In the genomic region with DNA sequence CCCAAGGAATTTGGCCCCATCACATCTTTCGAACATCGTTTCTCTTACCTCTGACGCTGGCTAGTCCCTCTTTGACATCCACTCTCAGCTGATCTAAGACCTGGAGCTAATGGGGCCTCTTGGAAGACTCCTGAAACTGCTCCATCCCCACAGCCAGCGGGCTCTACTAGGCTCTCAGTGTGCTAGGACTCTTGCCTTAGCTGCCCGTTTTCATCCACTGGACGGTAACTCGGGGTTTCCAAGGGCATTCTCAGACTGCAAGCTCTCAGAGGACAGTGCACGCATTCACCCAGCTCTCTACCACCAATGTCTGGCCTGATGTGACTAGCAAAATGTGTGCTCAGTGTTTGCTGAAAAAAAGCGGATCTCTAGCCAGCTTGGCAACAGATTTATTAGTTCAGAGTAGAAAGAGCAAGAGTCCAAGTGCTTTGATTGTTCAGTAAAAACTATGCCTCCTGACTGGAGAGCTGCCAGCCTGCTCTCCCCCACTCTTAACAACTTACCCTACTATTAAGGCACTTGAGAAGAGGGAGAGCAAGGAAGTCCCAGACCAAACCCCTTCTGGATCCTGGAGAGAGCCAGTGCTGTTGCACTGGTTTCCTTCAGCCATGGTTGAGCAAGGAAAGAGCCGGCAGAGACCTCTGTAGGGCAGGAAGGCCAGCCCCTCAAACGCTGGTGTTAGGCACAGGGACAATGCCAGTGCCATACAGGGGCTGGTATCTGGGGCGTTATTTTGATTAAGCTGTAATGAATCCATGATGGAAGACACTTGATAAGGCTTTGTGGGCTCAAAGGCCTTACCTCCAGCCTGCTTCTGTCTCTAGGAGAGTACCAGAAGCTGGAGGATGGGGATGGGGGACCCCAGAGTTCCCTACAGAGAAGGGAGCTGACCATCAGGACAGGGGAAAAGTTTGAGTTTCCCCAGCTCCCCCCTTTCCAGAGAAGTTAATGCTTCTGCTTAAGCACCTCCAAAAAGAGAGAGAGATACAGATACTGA, we compare ENCODE assay signal across 8 cellular contexts. TPM values are rescaled to one million over a fixed set of nuclear protein-coding genes. Genes with fewer than 3 reads are reported as not detected.
A peak's percentile ranks its signal among the peaks of the same experiment; 100 is the strongest.
DNase-seq lines count a peak whose midpoint lies in the region; ATAC-seq and TF ChIP-seq lines count a peak whose summit lies in the region.

No MANE protein-coding gene starts in this region.

- peaks cover 41 to 59% of the 10 kb centered on the region in 2 donors for H3K4me1 Mint-ChIP-seq in natural killer cell treated with Interleukin-12 subunit alpha and Interleukin-12 subunit beta and Interleukin-15 and Interleukin-18, amount 100 ng/mL, for 72 hours (ENCODE audit: low read depth in 2 of 2)

- intact Hi-C loops in dorsolateral prefrontal cortex (cut with DNase I), result loop anchor here (5.0 kb wide), 1 partner anchor 36 kb away; the partner anchor contains the start of gene PCNX3 (in 2 of the 2)

- ATAC-seq in natural killer cell treated with Interleukin-12 subunit alpha and Interleukin-12 subunit beta and Interleukin-15 and Interleukin-18, amount 100 ng/mL, for 72 hours, result no peak
- ATAC-seq in HG03039 (IDR thresholded peaks at IDR 0.05; ENCODE audit: unreplicated experiment), result no peak

- no peak for TF ChIP-seq CTCF in dorsolateral prefrontal cortex (IDR thresholded peaks at IDR 0.05 in 54 of 56, conservative IDR thresholded peaks at IDR 0.05 in 2 of 56; ENCODE audit: low read depth in 1 of 56, partially characterized antibody in 56 of 56)

- no peaks in the 10 kb centered on the region for H3K9me3 Mint-ChIP-seq in natural killer cell treated with Interleukin-12 subunit alpha and Interleukin-12 subunit beta and Interleukin-15 and Interleukin-18, amount 100 ng/mL, for 72 hours

- H3K27ac Mint-ChIP-seq in natural killer cell treated with Interleukin-12 subunit alpha and Interleukin-12 subunit beta and Interleukin-15 and Interleukin-18, amount 100 ng/mL, for 72 hours, result peak overlapping the region; percentile 84 to 89

- H3K4me3 ChIP-seq in dorsolateral prefrontal cortex, result peak overlapping the region; percentile 34 to 79 (median 65)

- H3K4me3 Mint-ChIP-seq in natural killer cell treated with Interleukin-12 subunit alpha and Interleukin-12 subunit beta and Interleukin-15 and Interleukin-18, amount 100 ng/mL, for 72 hours, result peak overlapping the region; percentile 85

- H3K27me3 ChIP-seq in dorsolateral prefrontal cortex, result no peaks in the 10 kb centered on the region

- H3K27me3 Mint-ChIP-seq in natural killer cell treated with Interleukin-12 subunit alpha and Interleukin-12 subunit beta and Interleukin-15 and Interleukin-18, amount 100 ng/mL, for 72 hours, result no peaks in the 10 kb centered on the region

- H3K36me3 Mint-ChIP-seq in natural killer cell treated with Interleukin-12 subunit alpha and Interleukin-12 subunit beta and Interleukin-15 and Interleukin-18, amount 100 ng/mL, for 72 hours, result peaks cover 11% of the 10 kb centered on the region

- DNase-seq in DMS153 treated with DMSO at 0.1 percent for 48 hours (lab: John Stamatoyannopoulos, UW; ENCODE audit: unreplicated experiment) (peak; percentile 22), DMS153 (lab: John Stamatoyannopoulos, UW) (no peak), NCI-H2227 (lab: John Stamatoyannopoulos, UW; ENCODE audit: unreplicated experiment) (peak; percentile 82), dorsolateral prefrontal cortex (peak in 2 of 10 donors; percentile 25 to 29), NCI-H187 treated with DMSO at 0.1 percent for 48 hours (lab: John Stamatoyannopoulos, UW) (no peak), DMS 273 (lab: John Stamatoyannopoulos, UW; ENCODE audit: unreplicated experiment) (no peak)
- DNase-seq in natural killer cell treated with Interleukin-12 subunit alpha and Interleukin-12 subunit beta and Interleukin-15 and Interleukin-18, amount 100 ng/mL, for 72 hours (ENCODE audit: low spot score), result no peak

- peak overlapping the region; percentile 85 to 99 (median 96) for H3K27ac ChIP-seq in dorsolateral prefrontal cortex

RNA-seq across cellular contexts. Expression of gene RELA, which starts 9.2 kb away (rescaled TPM):
- total RNA-seq in dorsolateral prefrontal cortex, result 10 to 100 TPM; 28.1 to 93.7 (median 48.2) TPM
- total RNA-seq in natural killer cell treated with Interleukin-12 subunit alpha and Interleukin-12 subunit beta and Interleukin-15 and Interleukin-18, amount 100 ng/mL, for 72 hours, result 10 to 100 TPM; 85.2 to 96.4 TPM

RNA-seq across cellular contexts. Expression of gene SIPA1, which starts 15.6 kb away (rescaled TPM):
- total RNA-seq in dorsolateral prefrontal cortex, result 10 to 100 TPM in 119 of 120 experiments, 1 to 10 TPM in 1; 8.6 to 68.2 (median 26.7) TPM
- 100 to 1,000 TPM; 139 to 140 TPM for total RNA-seq in natural killer cell treated with Interleukin-12 subunit alpha and Interleukin-12 subunit beta and Interleukin-15 and Interleukin-18, amount 100 ng/mL, for 72 hours

RNA-seq across cellular contexts. Expression of gene PCNX3, which starts 38.0 kb away (rescaled TPM):
- 10 to 100 TPM; 25.1 to 44.9 (median 31.2) TPM for total RNA-seq in dorsolateral prefrontal cortex
- total RNA-seq in natural killer cell treated with Interleukin-12 subunit alpha and Interleukin-12 subunit beta and Interleukin-15 and Interleukin-18, amount 100 ng/mL, for 72 hours, result 10 to 100 TPM; 65.1 to 96.9 TPM

RNA-seq across cellular contexts. Expression of gene MAP3K11, which starts 39.5 kb away (rescaled TPM):
- total RNA-seq in dorsolateral prefrontal cortex, result 100 to 1,000 TPM in 4 of 120 experiments, 10 to 100 TPM in 116; 30.9 to 133 (median 57.4) TPM
- total RNA-seq in natural killer cell treated with Interleukin-12 subunit alpha and Interleukin-12 subunit beta and Interleukin-15 and Interleukin-18, amount 100 ng/mL, for 72 hours, result 10 to 100 TPM; 81.1 to 83.3 TPM

RNA-seq across cellular contexts. Expression of gene KCNK7, which starts 57.9 kb away (rescaled TPM):
- 10 to 100 TPM in 3 of 120 experiments, 1 to 10 TPM in 114, under 1 TPM in 3; 0.74 to 10.5 (median 4.1) TPM for total RNA-seq in dorsolateral prefrontal cortex
- 1 to 10 TPM; 2.3 to 2.8 TPM for total RNA-seq in natural killer cell treated with Interleukin-12 subunit alpha and Interleukin-12 subunit beta and Interleukin-15 and Interleukin-18, amount 100 ng/mL, for 72 hours

Comparison
In these comparisons a context has a peak if more than half of its experiments do, and no peak if none do; other contexts are left out.
1. DNase-seq: peak in DMS153 treated with DMSO at 0.1 percent for 48 hours (single experiment) and NCI-H2227 (single experiment); none in DMS153 (single experiment), natural killer cell treated with Interleukin-12 subunit alpha and Interleukin-12 subunit beta and Interleukin-15 and Interleukin-18, amount 100 ng/mL, for 72 hours (single experiment), NCI-H187 treated with DMSO at 0.1 percent for 48 hours (single experiment) and DMS 273 (single experiment).